In the genomic region with DNA sequence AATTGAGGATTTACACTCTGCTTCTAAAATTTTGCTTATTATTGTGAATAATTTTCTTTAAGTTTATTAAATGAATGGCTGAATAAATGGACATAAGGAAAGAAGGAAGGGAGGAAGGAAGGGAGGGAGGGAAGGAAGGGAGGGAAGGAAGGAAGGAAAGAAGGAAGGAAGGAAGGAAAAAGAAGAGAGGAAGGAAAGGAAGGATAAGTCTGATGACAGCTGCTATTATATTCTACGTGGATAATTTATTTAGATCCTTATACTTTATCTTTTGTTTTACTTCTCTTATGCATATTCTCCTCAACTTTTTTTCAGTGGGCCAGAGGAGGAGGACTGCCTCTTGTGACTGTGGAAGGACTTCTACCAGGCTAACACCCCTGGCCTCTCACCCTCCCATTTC, we compare ENCODE assay signal across 1 cellular context.
TF ChIP-seq lines count a peak whose summit lies in the region.

No MANE protein-coding gene starts in this region.

TF ChIP-seq in K562, 482 proteins besides CTCF, POLR2A, EP300 and RAD21:
- no peak for TF ChIP-seq BCL6 (CRISPR knock-in tag; IDR thresholded peaks at IDR 0.05)
- TF ChIP-seq PCBP1 (IDR thresholded peaks at IDR 0.05; ENCODE audit: low read depth, low read length, poor library complexity, severe bottlenecking): peak; percentile 29
- TF ChIP-seq, protein P1, sequence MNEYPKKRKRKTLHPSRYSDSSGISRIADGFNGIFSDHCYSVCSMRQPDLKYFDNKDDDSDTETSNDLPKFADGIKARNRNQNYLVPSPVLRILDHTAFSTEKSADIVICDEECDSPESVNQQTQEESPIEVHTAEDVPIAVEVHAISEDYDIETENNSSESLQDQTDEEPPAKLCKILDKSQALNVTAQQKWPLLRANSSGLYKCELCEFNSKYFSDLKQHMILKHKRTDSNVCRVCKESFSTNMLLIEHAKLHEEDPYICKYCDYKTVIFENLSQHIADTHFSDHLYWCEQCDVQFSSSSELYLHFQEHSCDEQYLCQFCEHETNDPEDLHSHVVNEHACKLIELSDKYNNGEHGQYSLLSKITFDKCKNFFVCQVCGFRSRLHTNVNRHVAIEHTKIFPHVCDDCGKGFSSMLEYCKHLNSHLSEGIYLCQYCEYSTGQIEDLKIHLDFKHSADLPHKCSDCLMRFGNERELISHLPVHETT (CRISPR knock-in tag; conservative IDR thresholded peaks at IDR 0.05 in 1 of 2, IDR thresholded peaks at IDR 0.05 in 1 of 2): no peak
- TF ChIP-seq PCBP2 (IDR thresholded peaks at IDR 0.05; ENCODE audit: low read depth, low read length, poor library complexity, severe bottlenecking): peak; percentile 79
TF ChIP-seq in K562: peak in this region for 2.
